In genomic region chr17:19361326-19361725, GRCh38 we compare ENCODE assay signal across 1 cellular context.
TF ChIP-seq lines count a peak whose summit lies in the region.

No MANE protein-coding gene starts in this region.

TF ChIP-seq in HepG2, 621 proteins besides CTCF, POLR2A, EP300 and RAD21:
- TF ChIP-seq IRX3 (CRISPR knock-in tag; IDR thresholded peaks at IDR 0.05; ENCODE audit: borderline replicate concordance, low read depth) (no peak), LCORL (IDR thresholded peaks at IDR 0.05) (no peak), LCORL (CRISPR knock-in tag; IDR thresholded peaks at IDR 0.05) (0 out of 2 replicates have a peak, but pooled peaks have one; percentile 15)
